ENCODE assay signal across 23 cellular contexts in the genomic region with DNA sequence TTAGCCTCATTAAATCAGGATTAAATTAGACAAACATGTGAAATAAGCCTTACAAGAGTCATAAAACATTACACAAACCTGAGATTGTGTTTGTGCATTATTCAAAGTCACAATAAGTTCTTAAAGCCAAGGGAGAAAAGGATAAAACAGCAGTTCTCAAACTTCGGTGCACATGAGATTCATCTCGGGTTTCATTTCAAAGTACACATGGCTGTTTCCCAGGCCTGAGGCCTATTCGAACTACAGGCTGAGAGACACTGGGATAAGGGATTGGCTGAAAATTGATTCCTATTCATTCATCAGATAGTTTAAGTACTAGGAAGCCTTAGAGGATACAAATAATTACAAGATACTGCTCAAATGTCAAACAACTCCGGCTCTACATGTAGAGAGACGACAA.
"Had no signal": no experiment of that assay in that cellular context is flagged by ENCODE, and none has a peak within 500 bp of the region (broad histone marks: within the 10 kb centered on the region; RNA-seq: fewer than 3 reads in every experiment).

No MANE protein-coding gene starts in this region.

- H3K9ac ChIP-seq: KMS-11 had no signal

- DNase-seq: Kasumi-1, MM.1S, NCI-H1092 treated with DMSO at 0.1 percent for 48 hours, NCI-H1417, NCI-H1436 treated with DMSO at 0.1 percent for 48 hours, NCI-H1694, NCI-H187 treated with DMSO at 0.1 percent for 48 hours, NCI-H2029 treated with DMSO at 0.1 percent for 48 hours, NCI-H2107, NCI-H345, NCI-H446 treated with DMSO at 0.1 percent for 48 hours, NCI-H524 treated with DMSO at 0.1 percent for 48 hours, NCI-H69, NCI-H774, Right ventricle myocardium superior, RPMI8226, SIG-M5, SW 1271, T-cell had no signal

- H3K27ac ChIP-seq: KMS-11, SJSA1, SK-N-MC had no signal

- H3K27me3 ChIP-seq: SJSA1 had no signal

- H3K4me1 ChIP-seq: SJSA1 had no signal

- H3K36me3 ChIP-seq: SJSA1 had no signal

- H3K9me3 ChIP-seq: SJSA1 had no signal

- H3K4me3 ChIP-seq: K562, SJSA1, SK-N-MC had no signal
